2 cellular contexts compared by ENCODE assay signal in genomic region chr11:62705880-62706831, GRCh38.
A peak's percentile ranks its signal among the peaks of the same experiment; 100 is the strongest.
TF ChIP-seq lines count a peak whose summit lies in the region.

No MANE protein-coding gene starts in this region.

TF ChIP-seq in IMR-90, 13 proteins besides CTCF, POLR2A, EP300 and RAD21:
- TF ChIP-seq MXI1 (IDR thresholded peaks at IDR 0.05; ENCODE audit: borderline replicate concordance, low read depth, low read length): peak; percentile 82
- no peak; the same call in 1 of the 2 replicates for TF ChIP-seq NFE2L2 (IDR thresholded peaks at IDR 0.05; ENCODE audit: low read depth, low read length)
- peak; percentile 41; the same call in 1 of the 2 replicates for TF ChIP-seq MAZ (IDR thresholded peaks at IDR 0.05; ENCODE audit: borderline replicate concordance, low read depth, low read length)
TF ChIP-seq in IMR-90: peak in this region for 2.

TF ChIP-seq in endothelial cell of umbilical vein, 7 proteins besides CTCF, POLR2A, EP300 and RAD21:
- no peak for TF ChIP-seq MAX (IDR thresholded peaks at IDR 0.05; ENCODE audit: insufficient read depth, insufficient read length)
- TF ChIP-seq FOS (IDR thresholded peaks at IDR 0.05; ENCODE audit: borderline replicate concordance, insufficient read depth, low read length): peak; percentile 27
- TF ChIP-seq POLR2AphosphoS5 (IDR thresholded peaks at IDR 0.05; ENCODE audit: insufficient read depth, low read depth, low read length): peak; percentile 85
- TF ChIP-seq MYC (IDR thresholded peaks at IDR 0.05; ENCODE audit: low read depth, low read length): no peak
- no peak for TF ChIP-seq GATA2 (IDR thresholded peaks at IDR 0.05; ENCODE audit: insufficient read depth, insufficient read length, low read depth, low read length)
TF ChIP-seq in endothelial cell of umbilical vein: peak in this region for 2.
